11 cellular contexts compared by ENCODE assay signal in the genomic region with DNA sequence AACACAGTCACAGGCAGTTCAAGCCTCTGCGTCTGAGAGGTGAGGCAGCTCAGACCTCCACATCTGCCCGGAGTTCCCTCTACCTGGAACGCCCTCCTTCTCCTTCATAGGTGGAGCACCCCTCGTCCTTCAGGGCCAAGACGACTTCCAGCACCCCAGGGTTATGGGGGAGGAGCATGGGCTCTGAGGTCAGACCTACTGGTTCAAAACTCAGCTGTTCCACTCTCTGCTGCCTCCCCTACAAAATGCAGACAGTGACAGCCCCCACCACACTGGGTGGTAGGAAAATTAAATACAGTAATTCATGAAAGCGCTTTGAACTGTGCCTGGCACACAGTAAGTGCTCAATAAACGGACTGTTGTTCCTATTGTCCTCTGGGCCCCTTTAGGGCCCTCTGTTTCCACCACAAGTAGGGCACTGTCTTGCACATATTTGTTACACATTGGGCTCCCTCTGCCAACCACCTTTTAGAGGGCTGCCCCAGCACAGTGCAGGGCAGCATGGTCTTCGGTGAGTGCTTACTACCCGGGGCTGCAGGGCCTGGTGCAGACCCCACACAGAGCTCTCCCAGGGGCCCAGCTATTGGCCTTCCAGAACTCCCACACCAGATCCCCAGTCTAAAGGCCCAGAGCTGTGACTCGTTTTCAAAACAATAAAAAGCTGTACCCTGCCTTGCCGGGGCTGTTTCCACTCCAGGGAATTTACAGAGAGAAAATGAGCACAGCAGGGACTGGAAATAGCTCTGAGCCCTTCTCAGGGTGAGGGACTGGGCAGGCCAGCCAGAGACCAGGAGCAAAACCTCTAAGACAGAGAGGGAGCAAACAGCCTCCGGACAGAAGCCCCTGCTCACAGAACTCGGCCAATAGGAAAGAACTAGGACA. TPM values are rescaled to one million over a fixed set of nuclear protein-coding genes. Genes with fewer than 3 reads are reported as not detected.
A peak's percentile ranks its signal among the peaks of the same experiment; 100 is the strongest.
DNase-seq lines count a peak whose midpoint lies in the region; ATAC-seq and TF ChIP-seq lines count a peak whose summit lies in the region.
"Had no signal": no experiment of that assay in that cellular context is flagged by ENCODE, and none has a peak within 500 bp of the region (broad histone marks: within the 10 kb centered on the region; RNA-seq: fewer than 3 reads in every experiment).

No MANE protein-coding gene starts in this region.

- TF ChIP-seq POLR2A in sigmoid colon (IDR thresholded peaks at IDR 0.05): no peak

- peak; percentile 43 for DNase-seq in Caki2 (ENCODE audit: low read depth)
- no peak for DNase-seq in RWPE1 (ENCODE audit: low spot score)
- peak; percentile 25 for DNase-seq in fibroblast of the aortic adventitia (ENCODE audit: low read depth)
- no peak for DNase-seq in sigmoid colon
- no peak for DNase-seq in activated gamma-delta T cell (lab: John Stamatoyannopoulos, UW)
- DNase-seq: amniotic stem cell, MV-4-11 had no signal

- H3K4me3 ChIP-seq in fibroblast of the aortic adventitia (ENCODE audit: low read depth, low read length) (peak overlapping the region; percentile 75), sigmoid colon (peak overlapping the region in 2 of 4 donors; percentile 7 to 98)
- H3K4me3 ChIP-seq: GM12878 had no signal

- H3K9me3 ChIP-seq in sigmoid colon: no peaks in the 10 kb centered on the region

- POLR2A ChIA-PET in RWPE1 (lab: Yijun Ruan, JAX; ENCODE audit: low non-redundant PET): interaction anchor here (0.5 kb wide), 1 partner anchor 10 kb away, joined by 3 read pairs; no protein-coding TSS in a partner anchor

- ATAC-seq in HG03439 (IDR thresholded peaks at IDR 0.05; ENCODE audit: unreplicated experiment): no peak
- ATAC-seq in activated CD4-positive, CD25-positive, alpha-beta regulatory T cell treated with anti-CD3 and anti-CD28 coated beads, Interleukin-2, amount 50 U/mL, for 24 hours: no peak
- no peak for ATAC-seq in HG03460 (IDR thresholded peaks at IDR 0.05; ENCODE audit: unreplicated experiment)
- ATAC-seq: GM12878 had no signal

- TF ChIP-seq CTCF in RWPE1 (conservative IDR thresholded peaks at IDR 0.05; ENCODE audit: low read depth) (no peak), fibroblast of the aortic adventitia (IDR thresholded peaks at IDR 0.05; ENCODE audit: insufficient read depth, low read length) (no peak), sigmoid colon (IDR thresholded peaks at IDR 0.05) (no peak)

- intact Hi-C loops in sigmoid colon (cut with DNase I): loop anchor here (5.0 kb wide), 1 partner anchor 68 kb away; the partner anchor contains the start of gene MAFF

- no peak for TF ChIP-seq EP300 in sigmoid colon (IDR thresholded peaks at IDR 0.05)

- 75 to 76% methylated on average over 13 of the region's 13 CpGs for WGBS in sigmoid colon, 2 donors

- CTCF ChIA-PET in RWPE1 (lab: Yijun Ruan, JAX): interaction anchor here (0.6 kb wide), 1 partner anchor 117 kb away, joined by 3 read pairs; no protein-coding TSS in a partner anchor

- H3K27ac ChIP-seq in RWPE1: peak overlapping the region; percentile 83
- H3K27ac ChIP-seq in sigmoid colon: peak overlapping the region; percentile 87 to 97 (median 92)

- in situ Hi-C loops in Caki2 (cut with HindIII; ENCODE audit: low pct_unique_long_range_greater_than_20kb, low sequenced_read_pairs): no loop called here

- no peaks in the 10 kb centered on the region for H3K27me3 ChIP-seq in sigmoid colon

- H3K4me1 ChIP-seq in sigmoid colon: peaks cover 0 to 75% (median 70%) of the 10 kb centered on the region in 4 donors

- H3K36me3 ChIP-seq in sigmoid colon: no peaks in the 10 kb centered on the region

RNA-seq across cellular contexts. Expression of gene TMEM184B, which starts 2.5 kb away (rescaled TPM):
- 31.2 and 46.9 TPM in 2 replicates for total RNA-seq in Caki2 (2014; rRNA removed; shearing (Covaris generic); ENCODE audit: low replicate concordance)
- total RNA-seq in fibroblast of the aortic adventitia (ENCODE audit: low replicate concordance) (20.2 and 46.0 TPM in 2 replicates), sigmoid colon (10 to 100 TPM; 42.6 to 96.4 (median 68.1) TPM)
- polyA plus RNA-seq in sigmoid colon: 10 to 100 TPM in 1 of 3 donors, 1 to 10 TPM in 2; 7.2 to 34.3 (median 8.1) TPM

RNA-seq across cellular contexts. Expression of gene CSNK1E, which starts 46.9 kb away (rescaled TPM):
- 62.6 and 62.7 TPM in 2 replicates for total RNA-seq in Caki2 (2014; rRNA removed; shearing (Covaris generic); ENCODE audit: low replicate concordance)
- total RNA-seq in fibroblast of the aortic adventitia (ENCODE audit: low replicate concordance): 31.5 and 94.7 TPM in 2 replicates
- total RNA-seq in sigmoid colon: 100 to 1,000 TPM in 1 of 4 donors, 10 to 100 TPM in 3; 60.6 to 116 (median 73.3) TPM
- polyA plus RNA-seq in sigmoid colon: 10 to 100 TPM; 33.6 to 82.8 (median 35.1) TPM

Comparison
In these comparisons a context has a peak if more than half of its experiments do, and no peak if none do; other contexts are left out.
1. DNase-seq: peak in Caki2 (single experiment) and fibroblast of the aortic adventitia (single experiment); none in RWPE1 (single experiment), sigmoid colon (single experiment) and activated gamma-delta T cell (single experiment).